In the genomic region with DNA sequence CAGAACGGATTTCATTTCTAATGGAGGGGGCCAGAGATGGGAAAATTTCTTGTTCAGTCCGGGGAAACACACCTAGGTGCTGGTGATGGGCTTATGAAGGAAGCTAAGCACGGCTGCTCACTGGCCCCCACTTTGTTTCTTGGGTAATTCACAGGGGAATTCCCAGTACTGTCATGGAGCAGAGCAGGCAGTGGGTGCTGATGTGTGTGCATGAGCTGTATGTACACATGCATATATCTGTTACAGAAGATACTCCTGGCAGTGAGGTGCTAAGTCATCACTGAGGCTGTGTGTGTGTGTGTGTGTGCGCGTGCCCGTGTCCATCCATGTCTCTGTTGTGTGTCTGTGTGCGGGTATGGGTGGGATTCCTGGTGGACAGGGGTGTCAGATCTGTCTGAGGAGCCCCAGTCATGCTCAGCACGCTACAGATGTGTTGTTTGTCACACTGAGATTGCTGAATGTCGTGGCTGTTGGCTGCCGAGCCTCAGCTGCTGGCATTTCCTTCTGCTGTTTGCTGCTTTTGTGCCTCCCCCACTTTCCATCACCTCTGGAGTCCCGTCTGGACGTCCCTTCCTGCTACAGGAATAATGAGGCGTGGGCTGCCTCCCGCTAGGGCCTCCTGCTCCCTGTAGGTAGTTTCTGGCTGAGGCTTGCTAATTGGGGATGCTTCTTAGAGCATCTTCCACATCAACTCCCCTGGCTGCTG, we compare ENCODE assay signal across 8 cellular contexts. TPM values are rescaled to one million over a fixed set of nuclear protein-coding genes. Genes with fewer than 3 reads are reported as not detected.
DNase-seq lines count a peak whose midpoint lies in the region; ATAC-seq and TF ChIP-seq lines count a peak whose summit lies in the region.

No MANE protein-coding gene starts in this region.

- BruUV-seq in A673 (replicated peaks; lab: Mats Ljungman, UMichigan) = no TSS peak

- no peak for TF ChIP-seq EP300 in upper lobe of left lung (IDR thresholded peaks at IDR 0.05)

- peak; percentile 8 for DNase-seq in activated CD8-positive, alpha-beta memory T cell treated with anti-CD3 and anti-CD28 coated beads, Interleukin-2, amount 50 U/mL, for 24 hours (ENCODE audit: extremely low read depth)
- DNase-seq in iPS-NIHi7 (ENCODE audit: extremely low spot score) (peak; percentile 30), upper lobe of left lung (no peak), SHP77 treated with DMSO at 0.1 percent for 48 hours (lab: John Stamatoyannopoulos, UW) (no peak), NCI-H526 treated with DMSO at 0.1 percent for 48 hours (lab: John Stamatoyannopoulos, UW) (no peak), A673 (ENCODE audit: low spot score) (no peak)

- H3K27me3 ChIP-seq in upper lobe of left lung (no peaks in the 10 kb centered on the region), A673 (replicated peaks; ENCODE audit: insufficient read depth, low read depth, low read length, poor library complexity) (no peaks in the 10 kb centered on the region)

- TF ChIP-seq CTCF in upper lobe of left lung (IDR thresholded peaks at IDR 0.05) = no peak
- TF ChIP-seq CTCF in A673 (conservative IDR thresholded peaks at IDR 0.05; ENCODE audit: low read depth, low read length) = no peak

- H3K4me1 ChIP-seq in upper lobe of left lung (peaks cover 0 to 24% (median 17%) of the 10 kb centered on the region in 4 donors), A673 (ENCODE audit: insufficient read depth, low read length, poor library complexity, severe bottlenecking) (no peaks in the 10 kb centered on the region)

- H3K36me3 ChIP-seq in upper lobe of left lung (peaks cover 6 to 75% (median 43%) of the 10 kb centered on the region in 4 donors), A673 (ENCODE audit: insufficient read depth, low read length, poor library complexity, severe bottlenecking) (peaks cover 50% of the 10 kb centered on the region)

- H3K9me3 ChIP-seq in upper lobe of left lung (no peaks in the 10 kb centered on the region), A673 (ENCODE audit: low read depth, low read length, poor library complexity, severe bottlenecking) (no peaks in the 10 kb centered on the region)

- CTCF ChIA-PET in A673 (lab: Charles Lee) = no interaction called here

- peak overlapping the region; percentile 16 to 50 (median 36) for H3K27ac ChIP-seq in upper lobe of left lung
- no peak overlapping the region for H3K27ac ChIP-seq in A673 (ENCODE audit: low read depth, low read length, poor library complexity, severe bottlenecking)

- 65 to 66% methylated on average over 14 of the region's 14 CpGs for WGBS in upper lobe of left lung, 2 donors

- H3K4me3 ChIP-seq in upper lobe of left lung (no peak overlapping the region), A673 (ENCODE audit: low read depth, low read length, poor library complexity, severe bottlenecking) (no peak overlapping the region)

- TF ChIP-seq POLR2A in GM19193 (IDR thresholded peaks at IDR 0.05; ENCODE audit: extremely low read depth, insufficient read depth, insufficient read length) (peak; percentile 34), upper lobe of left lung (IDR thresholded peaks at IDR 0.05) (no peak)

- POLR2A ChIA-PET in A673 (lab: Charles Lee; ENCODE audit: low non-redundant PET) = no interaction called here

- ATAC-seq in HG03108 (IDR thresholded peaks at IDR 0.05; ENCODE audit: unreplicated experiment) (peak; percentile 53), upper lobe of left lung (ENCODE audit: low FRiP score in 2 of 2) (peak in 1 of 2 donors; percentile 5)

- intact Hi-C loops in A673 (cut with micrococcal nuclease; ENCODE audit: unreplicated experiment) = loop anchor here (1.0 to 10.0 kb wide), 5 partner anchors 52 to 438 kb away; a partner anchor contains a TSS

RNA-seq across cellular contexts. Expression of a gene that starts 53.3 kb away (rescaled TPM):
- total RNA-seq in upper lobe of left lung = 10 to 100 TPM; 26.2 to 46.5 (median 38.1) TPM
- 39.3 and 40.8 TPM in 2 replicates for total RNA-seq in A673 (2021)

Comparison
In these comparisons a context has a peak if more than half of its experiments do, and no peak if none do; other contexts are left out.
1. DNase-seq: peak in activated CD8-positive, alpha-beta memory T cell treated with anti-CD3 and anti-CD28 coated beads, Interleukin-2, amount 50 U/mL, for 24 hours (single experiment) and iPS-NIHi7 (single experiment); none in upper lobe of left lung (0 of 2), SHP77 treated with DMSO at 0.1 percent for 48 hours (single experiment), NCI-H526 treated with DMSO at 0.1 percent for 48 hours (single experiment) and A673 (single experiment).